In the genomic region with DNA sequence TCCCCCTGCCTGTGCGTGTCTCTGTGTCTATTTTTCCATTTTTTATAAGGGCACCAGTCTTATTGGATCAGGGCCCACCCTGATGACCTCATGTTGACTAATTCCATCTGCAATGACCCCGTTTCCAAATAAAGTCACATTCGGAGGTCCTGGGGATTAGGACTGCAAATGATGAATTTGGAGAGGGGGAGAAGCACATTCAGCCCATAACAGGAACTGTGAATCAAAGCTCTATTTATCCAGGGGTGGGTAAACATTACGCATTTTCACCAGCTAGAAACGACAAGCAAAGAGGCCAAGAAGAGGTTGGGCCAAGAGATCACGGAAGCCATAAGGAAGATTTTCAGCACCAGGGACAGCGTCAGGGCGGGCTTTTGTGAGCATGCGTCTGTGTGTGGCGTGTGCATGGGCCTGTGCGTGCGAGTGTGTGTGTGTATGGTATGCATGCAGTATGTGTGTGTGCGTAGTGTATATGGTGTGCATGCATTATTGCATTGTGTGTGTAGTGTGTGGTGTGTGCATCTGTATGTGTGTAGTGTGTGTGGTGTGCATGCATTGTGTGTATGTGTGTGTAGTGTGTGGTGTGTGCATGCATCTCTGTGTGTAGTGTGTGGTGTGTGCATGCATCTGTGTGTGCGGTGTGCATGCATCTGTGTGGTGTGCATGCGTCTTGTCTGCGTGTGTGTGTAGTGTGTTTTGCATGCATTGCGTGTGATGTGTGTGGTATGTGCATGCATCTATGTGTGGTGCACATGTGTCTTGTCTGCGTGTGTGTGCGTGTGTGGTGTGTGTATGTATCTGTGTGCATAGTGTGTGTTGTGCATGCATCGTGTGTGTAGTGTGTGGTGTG, we compare ENCODE assay signal across 8 cellular contexts. TPM values are rescaled to one million over a fixed set of nuclear protein-coding genes. Genes with fewer than 3 reads are reported as not detected.
DNase-seq lines count a peak whose midpoint lies in the region; ATAC-seq lines count a peak whose summit lies in the region.

No MANE protein-coding gene starts in this region.

- peak; percentile 85 for DNase-seq in Daoy (ENCODE audit: low read depth)
- DNase-seq in NCI-H226: peak; percentile 52
- peak in 2 of 3 donors; percentile 14 to 39 for DNase-seq in immature natural killer cell
- DNase-seq in stimulated activated naive CD8-positive, alpha-beta T cell treated with anti-CD3 and anti-CD28 coated beads, Interleukin-15, Interleukin-2, amounts not matched to agents 100 U/mL and 50 U/mL, for 24 hours: peak; percentile 62
- no peak for DNase-seq in NCI-H2227 treated with DMSO at 0.1 percent for 48 hours (lab: John Stamatoyannopoulos, UW)

- H3K27me3 Mint-ChIP-seq in activated T-helper 17 cell treated with anti-CD3 and anti-CD28 coated beads, Interleukin-2, amount 50 U/mL, for 72 hours: peaks cover 3% of the 10 kb centered on the region
- peaks cover 0 to 10% (median 3%) of the 10 kb centered on the region in 3 donors for H3K27me3 Mint-ChIP-seq in immature natural killer cell (ENCODE audit: low read depth in 3 of 3)

- no peaks in the 10 kb centered on the region for H3K4me1 Mint-ChIP-seq in activated T-helper 17 cell treated with anti-CD3 and anti-CD28 coated beads, Interleukin-2, amount 50 U/mL, for 72 hours
- H3K4me1 Mint-ChIP-seq in immature natural killer cell: no peaks in the 10 kb centered on the region

- no peak overlapping the region for H3K4me3 Mint-ChIP-seq in activated T-helper 17 cell treated with anti-CD3 and anti-CD28 coated beads, Interleukin-2, amount 50 U/mL, for 72 hours
- no peak overlapping the region for H3K4me3 Mint-ChIP-seq in immature natural killer cell

- ATAC-seq in activated T-helper 17 cell treated with anti-CD3 and anti-CD28 coated beads, Interleukin-2, amount 50 U/mL, for 72 hours (replicated peaks): peak; percentile 38
- ATAC-seq in stimulated activated naive CD8-positive, alpha-beta T cell treated with anti-CD3 and anti-CD28 coated beads, Interleukin-15, Interleukin-2, amounts not matched to agents 100 U/mL and 50 U/mL, for 24 hours: no peak
- ATAC-seq in GM18907 (IDR thresholded peaks at IDR 0.05; ENCODE audit: unreplicated experiment): no peak
- no peak for ATAC-seq in HG03460 (IDR thresholded peaks at IDR 0.05; ENCODE audit: unreplicated experiment)

- H3K27ac Mint-ChIP-seq in activated T-helper 17 cell treated with anti-CD3 and anti-CD28 coated beads, Interleukin-2, amount 50 U/mL, for 72 hours: no peak overlapping the region
- H3K27ac Mint-ChIP-seq in immature natural killer cell: no peak overlapping the region

- no peaks in the 10 kb centered on the region for H3K9me3 Mint-ChIP-seq in activated T-helper 17 cell treated with anti-CD3 and anti-CD28 coated beads, Interleukin-2, amount 50 U/mL, for 72 hours
- H3K9me3 Mint-ChIP-seq in immature natural killer cell: no peaks in the 10 kb centered on the region

- no peaks in the 10 kb centered on the region for H3K36me3 Mint-ChIP-seq in activated T-helper 17 cell treated with anti-CD3 and anti-CD28 coated beads, Interleukin-2, amount 50 U/mL, for 72 hours (ENCODE audit: low read depth)
- no peaks in the 10 kb centered on the region for H3K36me3 Mint-ChIP-seq in immature natural killer cell

RNA-seq across cellular contexts. Expression of a gene that starts 19.6 kb away (rescaled TPM):
- 0.06 TPM in 1 of 2 replicates, not detected in the other for total RNA-seq in Daoy (2014; rRNA removed; shearing (Covaris generic))
- total RNA-seq in activated T-helper 17 cell treated with anti-CD3 and anti-CD28 coated beads, Interleukin-2, amount 50 U/mL, for 72 hours: under 1 TPM; 0.24 to 0.26 TPM
- polyA plus RNA-seq in immature natural killer cell: not detected

RNA-seq across cellular contexts. Expression of a gene that starts 58.3 kb away (rescaled TPM):
- 80.2 and 85.1 TPM in 2 replicates for total RNA-seq in Daoy (2014; rRNA removed; shearing (Covaris generic))
- total RNA-seq in activated T-helper 17 cell treated with anti-CD3 and anti-CD28 coated beads, Interleukin-2, amount 50 U/mL, for 72 hours: 10 to 100 TPM; 46.4 to 81.6 TPM
- polyA plus RNA-seq in immature natural killer cell: 10 to 100 TPM; 22.8 to 58.8 (median 55.2) TPM
